Comparison of ENCODE assay signal across 10 cellular contexts in the genomic region with DNA sequence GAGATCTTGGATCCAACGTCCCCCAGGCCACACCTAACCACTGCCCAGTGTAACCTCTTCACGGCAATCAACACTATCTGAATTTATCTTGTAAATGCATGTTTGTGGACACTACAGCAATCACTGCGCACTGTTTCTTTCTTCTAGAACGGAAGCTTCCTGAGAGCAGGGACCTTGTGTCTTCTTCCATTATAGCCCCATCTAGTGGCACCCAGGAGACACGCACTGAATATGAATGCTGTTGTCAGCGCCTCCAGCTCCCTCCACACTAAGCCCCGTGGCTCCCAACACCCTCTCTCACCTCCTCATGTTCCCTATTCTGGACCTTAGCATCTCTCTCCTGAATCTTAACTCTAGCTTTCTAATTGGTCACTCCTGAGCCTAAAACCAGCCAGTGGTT.
A peak's percentile ranks its signal among the peaks of the same experiment; 100 is the strongest.
DNase-seq lines count a peak whose midpoint lies in the region; ATAC-seq and TF ChIP-seq lines count a peak whose summit lies in the region.
"Had no signal": no experiment of that assay in that cellular context is flagged by ENCODE, and none has a peak within 500 bp of the region (broad histone marks: within the 10 kb centered on the region; RNA-seq: fewer than 3 reads in every experiment).

No MANE protein-coding gene starts in this region.

- WGBS in thyroid gland, 2 donors, result 93 to 95% methylated on average over 7 of the region's 7 CpGs

- TF ChIP-seq CTCF in BE2C (IDR thresholded peaks at IDR 0.05; ENCODE audit: low read depth, low read length) (peak; percentile 51), GM13976 (IDR thresholded peaks at IDR 0.05; ENCODE audit: borderline replicate concordance, control extremely low read depth, extremely low read depth, insufficient read depth, missing control alignments) (peak; percentile 17), VCaP (conservative IDR thresholded peaks at IDR 0.05) (peak; percentile 62), thyroid gland (IDR thresholded peaks at IDR 0.05) (peak in 3 of 6 experiments; percentile 29 to 33 (median 32))

- intact Hi-C loops in thyroid gland (cut with DNase I), result no loop called here

- in situ Hi-C loops in GM13976 (cut with MboI; ENCODE audit: low sequenced_read_pairs, unreplicated experiment), result no loop called here

- no peaks in the 10 kb centered on the region; the same call in 1 of the 2 replicates for H3K36me3 ChIP-seq in BE2C
- no peaks in the 10 kb centered on the region for H3K36me3 ChIP-seq in thyroid gland

- ATAC-seq in HG02852 (IDR thresholded peaks at IDR 0.05; ENCODE audit: unreplicated experiment), result no peak
- ATAC-seq: left colon had no signal

- no peaks in the 10 kb centered on the region for H3K27me3 ChIP-seq in BE2C
- H3K27me3 ChIP-seq in thyroid gland, result no peaks in the 10 kb centered on the region
- H3K27me3 ChIP-seq: SJSA1 had no signal

- DNase-seq in BE2C (no peak), GM13976 (ENCODE audit: low spot score) (peak; percentile 50), iPS-NIHi7 (ENCODE audit: extremely low spot score) (peak; percentile 82), foreskin melanocyte (no peak), mucosa of gallbladder (ENCODE audit: low spot score) (no peak), thyroid gland (no peak)
- DNase-seq: left colon had no signal

- no peak for TF ChIP-seq POLR2A in thyroid gland (IDR thresholded peaks at IDR 0.05)

- H3K4me3 ChIP-seq in BE2C (ENCODE audit: low read depth, low read length) (no peak overlapping the region), thyroid gland (replicated peaks in 1 of 3) (no peak overlapping the region)
- H3K4me3 ChIP-seq: SJSA1 had no signal

- H3K27ac ChIP-seq in VCaP, result no peak overlapping the region
- no peak overlapping the region for H3K27ac ChIP-seq in thyroid gland
- H3K27ac ChIP-seq: SJSA1 had no signal

- H3K4me1 ChIP-seq in BE2C (no peaks in the 10 kb centered on the region), thyroid gland (no peaks in the 10 kb centered on the region)

- H3K9me3 ChIP-seq in BE2C, result no peaks in the 10 kb centered on the region
- H3K9me3 ChIP-seq in thyroid gland, result no peaks in the 10 kb centered on the region
- H3K9me3 ChIP-seq: SJSA1 had no signal

Comparison
In these comparisons a context has a peak if more than half of its experiments do, and no peak if none do; other contexts are left out.
1. DNase-seq: peak in GM13976 (single experiment) and iPS-NIHi7 (single experiment); none in BE2C (single experiment), foreskin melanocyte (single experiment), mucosa of gallbladder (single experiment) and thyroid gland (0 of 2).